9 cellular contexts compared by ENCODE assay signal in the genomic region with DNA sequence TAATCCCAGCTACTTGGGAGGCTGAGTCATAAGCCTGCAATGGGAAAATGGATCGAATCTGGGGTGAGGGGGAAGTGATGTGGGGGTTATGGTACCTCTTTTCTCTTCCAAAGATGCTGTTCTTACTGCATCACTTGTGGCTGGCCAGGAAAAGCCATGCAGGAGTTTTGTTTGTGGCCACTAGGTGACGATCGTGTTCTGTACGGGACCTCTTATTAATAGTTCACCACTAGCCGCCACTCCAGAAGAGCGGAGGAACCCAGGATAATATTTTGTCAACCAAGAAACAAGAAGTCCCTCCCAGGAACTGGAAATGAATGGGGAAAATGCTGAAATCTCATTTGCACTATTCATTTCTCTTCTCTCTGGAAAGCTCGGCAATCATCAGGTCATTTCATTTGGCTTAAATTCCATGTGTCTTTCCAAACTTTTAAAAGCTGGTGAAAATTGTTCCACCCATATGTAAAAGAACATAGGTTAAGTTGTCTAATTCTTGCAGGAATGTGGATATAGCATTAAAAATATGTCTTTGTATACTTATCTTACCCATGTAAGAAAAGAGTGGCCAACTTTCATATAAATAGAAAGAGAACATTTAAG. TPM values are rescaled to one million over a fixed set of nuclear protein-coding genes. Genes with fewer than 3 reads are reported as not detected.
A peak's percentile ranks its signal among the peaks of the same experiment; 100 is the strongest.
DNase-seq lines count a peak whose midpoint lies in the region; ATAC-seq, FAIRE-seq and TF ChIP-seq lines count a peak whose summit lies in the region.
"Had no signal": no experiment of that assay in that cellular context is flagged by ENCODE, and none has a peak within 500 bp of the region (broad histone marks: within the 10 kb centered on the region; RNA-seq: fewer than 3 reads in every experiment).

No MANE protein-coding gene starts in this region.

- 0 to 2% methylated on average over 7 of the region's 7 CpGs for WGBS in pancreas, 2 donors

- ATAC-seq in GM21515 (IDR thresholded peaks at IDR 0.05; ENCODE audit: unreplicated experiment) (peak; percentile 94), HG03575 (IDR thresholded peaks at IDR 0.05; ENCODE audit: extremely low read depth, insufficient number of reproducible peaks, low FRiP score, unreplicated experiment) (peak; percentile 75), pancreas (peak; percentile 92 to 100 (median 99))
- ATAC-seq in activated T-cell treated with anti-CD3 and anti-CD28 coated beads, Interleukin-2, amount 50 U/mL, for 72 hours (replicated peaks in 1 of 2) = peak in 1 of 2 donors; percentile 39

- peak overlapping the region; percentile 71 for H3K27ac Mint-ChIP-seq in activated T-cell treated with anti-CD3 and anti-CD28 coated beads, Interleukin-2, amount 50 U/mL, for 72 hours
- no peak overlapping the region for H3K27ac Mint-ChIP-seq in glutamatergic neuron (ENCODE audit: unreplicated experiment)
- no peak overlapping the region for H3K27ac Mint-ChIP-seq in activated T-helper 2 cell treated with anti-CD3 and anti-CD28 coated beads, Interferon-gamma antibody, Interleukin-2, Interleukin-4, amounts not matched to agents 10 μg/mL and 5 μg/mL and 100 μg/mL, durations not matched to agents 14 hours and 24 hours and 36 hours

- no peak overlapping the region for H3K4me3 ChIP-seq in pancreas

- peak overlapping the region; percentile 34 to 50 for H3K4me3 Mint-ChIP-seq in activated T-cell treated with anti-CD3 and anti-CD28 coated beads, Interleukin-2, amount 50 U/mL, for 72 hours
- no peak overlapping the region for H3K4me3 Mint-ChIP-seq in glutamatergic neuron (ENCODE audit: unreplicated experiment)
- H3K4me3 Mint-ChIP-seq in activated T-helper 2 cell treated with anti-CD3 and anti-CD28 coated beads, Interferon-gamma antibody, Interleukin-2, Interleukin-4, amounts not matched to agents 10 μg/mL and 5 μg/mL and 100 μg/mL, durations not matched to agents 14 hours and 24 hours and 36 hours (ENCODE audit: low read depth) = no peak overlapping the region

- H3K36me3 Mint-ChIP-seq in activated T-cell treated with anti-CD3 and anti-CD28 coated beads, Interleukin-2, amount 50 U/mL, for 72 hours (ENCODE audit: insufficient read depth in 2 of 2) = peaks cover 17 to 45% of the 10 kb centered on the region in 2 donors
- H3K36me3 Mint-ChIP-seq in glutamatergic neuron (ENCODE audit: unreplicated experiment) = no peaks in the 10 kb centered on the region
- H3K36me3 Mint-ChIP-seq in activated T-helper 2 cell treated with anti-CD3 and anti-CD28 coated beads, Interferon-gamma antibody, Interleukin-2, Interleukin-4, amounts not matched to agents 10 μg/mL and 5 μg/mL and 100 μg/mL, durations not matched to agents 14 hours and 24 hours and 36 hours (ENCODE audit: low read depth) = peaks cover 70% of the 10 kb centered on the region

- no peaks in the 10 kb centered on the region for H3K9me3 ChIP-seq in pancreas

- peak; percentile 71 for FAIRE-seq in pancreas (lab: Jason Lieb, UNC)
- FAIRE-seq: frontal cortex had no signal

- no peaks in the 10 kb centered on the region for H3K36me3 ChIP-seq in pancreas

- no peaks in the 10 kb centered on the region for H3K9me3 Mint-ChIP-seq in activated T-cell treated with anti-CD3 and anti-CD28 coated beads, Interleukin-2, amount 50 U/mL, for 72 hours
- no peaks in the 10 kb centered on the region for H3K9me3 Mint-ChIP-seq in glutamatergic neuron (ENCODE audit: unreplicated experiment)
- no peaks in the 10 kb centered on the region for H3K9me3 Mint-ChIP-seq in activated T-helper 2 cell treated with anti-CD3 and anti-CD28 coated beads, Interferon-gamma antibody, Interleukin-2, Interleukin-4, amounts not matched to agents 10 μg/mL and 5 μg/mL and 100 μg/mL, durations not matched to agents 14 hours and 24 hours and 36 hours

- intact Hi-C loops in pancreas (cut with DNase I) = loop anchor here in 2 of 3 donors (10.0 kb wide), 1 partner anchor 151 kb away; no protein-coding TSS in a partner anchor
- intact Hi-C loops in activated T-helper 2 cell treated with anti-CD3 and anti-CD28 coated beads, Interferon-gamma antibody, Interleukin-2, Interleukin-4, amounts not matched to agents 10 μg/mL and 5 μg/mL and 100 μg/mL, durations not matched to agents 14 hours and 24 hours and 36 hours (cut with micrococcal nuclease) = loop anchor here (1.0 to 5.0 kb wide), 2 partner anchors 67 to 154 kb away; no protein-coding TSS in a partner anchor

- H3K27me3 ChIP-seq in pancreas = peaks cover 0 to 3% (median 0%) of the 10 kb centered on the region in 4 donors

- DNase-seq in GF-D8 (lab: John Stamatoyannopoulos, UW) = peak; percentile 1
- peak; percentile 88 for DNase-seq in NCI-H748 treated with DMSO at 0.1 percent for 48 hours (lab: John Stamatoyannopoulos, UW)
- peak; percentile 18 to 31 for DNase-seq in activated T-cell treated with anti-CD3 and anti-CD28 coated beads, Interleukin-2, amount 50 U/mL, for 72 hours
- peak; percentile 70 for DNase-seq in glutamatergic neuron
- peak in 5 of 6 donors; percentile 44 to 79 (median 63) for DNase-seq in pancreas
- no peak for DNase-seq in activated T-helper 2 cell treated with anti-CD3 and anti-CD28 coated beads, Interferon-gamma antibody, Interleukin-2, Interleukin-4, amounts not matched to agents 10 μg/mL and 5 μg/mL and 100 μg/mL, durations not matched to agents 14 hours and 24 hours and 36 hours (ENCODE audit: low spot score)

- no peaks in the 10 kb centered on the region for H3K27me3 Mint-ChIP-seq in activated T-cell treated with anti-CD3 and anti-CD28 coated beads, Interleukin-2, amount 50 U/mL, for 72 hours (ENCODE audit: low read depth)
- H3K27me3 Mint-ChIP-seq in glutamatergic neuron (ENCODE audit: unreplicated experiment) = no peaks in the 10 kb centered on the region
- no peaks in the 10 kb centered on the region for H3K27me3 Mint-ChIP-seq in activated T-helper 2 cell treated with anti-CD3 and anti-CD28 coated beads, Interferon-gamma antibody, Interleukin-2, Interleukin-4, amounts not matched to agents 10 μg/mL and 5 μg/mL and 100 μg/mL, durations not matched to agents 14 hours and 24 hours and 36 hours (ENCODE audit: low read depth)

- no peaks in the 10 kb centered on the region for H3K4me1 ChIP-seq in pancreas

- peaks cover 74% of the 10 kb centered on the region for H3K4me1 Mint-ChIP-seq in activated T-cell treated with anti-CD3 and anti-CD28 coated beads, Interleukin-2, amount 50 U/mL, for 72 hours (ENCODE audit: low read depth)
- no peaks in the 10 kb centered on the region for H3K4me1 Mint-ChIP-seq in glutamatergic neuron (ENCODE audit: low read depth, unreplicated experiment)
- peaks cover 59% of the 10 kb centered on the region for H3K4me1 Mint-ChIP-seq in activated T-helper 2 cell treated with anti-CD3 and anti-CD28 coated beads, Interferon-gamma antibody, Interleukin-2, Interleukin-4, amounts not matched to agents 10 μg/mL and 5 μg/mL and 100 μg/mL, durations not matched to agents 14 hours and 24 hours and 36 hours (ENCODE audit: low read depth)

- TF ChIP-seq CTCF in glutamatergic neuron (IDR thresholded peaks at IDR 0.05; ENCODE audit: partially characterized antibody, unreplicated experiment) (peak; percentile 86), pancreas (IDR thresholded peaks at IDR 0.05) (peak; percentile 74 to 96 (median 87))

- H3K27ac ChIP-seq in pancreas = no peak overlapping the region

RNA-seq across cellular contexts. Expression of gene GPR65, which starts 8.9 kb away (rescaled TPM):
- total RNA-seq in activated T-cell treated with anti-CD3 and anti-CD28 coated beads, Interleukin-2, amount 50 U/mL, for 72 hours = 10 to 100 TPM; 24.6 to 31.8 TPM
- total RNA-seq in glutamatergic neuron (ENCODE audit: unreplicated experiment) (not detected), pancreas (1 to 10 TPM in 2 of 6 donors, under 1 TPM in 4; 0.14 to 1.7 (median 0.36) TPM)
- under 1 TPM; 0.19 to 0.23 TPM for polyA plus RNA-seq in pancreas
- total RNA-seq in activated T-helper 2 cell treated with anti-CD3 and anti-CD28 coated beads, Interferon-gamma antibody, Interleukin-2, Interleukin-4, amounts not matched to agents 10 μg/mL and 5 μg/mL and 100 μg/mL, durations not matched to agents 14 hours and 24 hours and 36 hours = 11.0 and 11.6 TPM in 2 replicates

RNA-seq across cellular contexts. Expression of gene GALC, which starts 20.9 kb away (rescaled TPM):
- total RNA-seq in activated T-cell treated with anti-CD3 and anti-CD28 coated beads, Interleukin-2, amount 50 U/mL, for 72 hours = 10 to 100 TPM; 40.1 to 40.3 TPM
- total RNA-seq in glutamatergic neuron (ENCODE audit: unreplicated experiment) (16.1 TPM), pancreas (10 to 100 TPM in 3 of 6 donors, 1 to 10 TPM in 3; 8.1 to 17.6 (median 11.8) TPM)
- polyA plus RNA-seq in pancreas = 1 to 10 TPM; 5.3 to 9.9 TPM
- 11.1 and 13.4 TPM in 2 replicates for total RNA-seq in activated T-helper 2 cell treated with anti-CD3 and anti-CD28 coated beads, Interferon-gamma antibody, Interleukin-2, Interleukin-4, amounts not matched to agents 10 μg/mL and 5 μg/mL and 100 μg/mL, durations not matched to agents 14 hours and 24 hours and 36 hours

Comparison
In these comparisons a context has a peak if more than half of its experiments do, and no peak if none do; other contexts are left out.
1. H3K4me3 Mint-ChIP-seq: peak in activated T-cell treated with anti-CD3 and anti-CD28 coated beads, Interleukin-2, amount 50 U/mL, for 72 hours (2 of 2); none in glutamatergic neuron (single experiment) and activated T-helper 2 cell treated with anti-CD3 and anti-CD28 coated beads, Interferon-gamma antibody, Interleukin-2, Interleukin-4, amounts not matched to agents 10 μg/mL and 5 μg/mL and 100 μg/mL, durations not matched to agents 14 hours and 24 hours and 36 hours (single experiment).